1 cellular context compared by ENCODE assay signal in genomic region chr19:38046254-38047047, GRCh38.
TF ChIP-seq lines count a peak whose summit lies in the region.

No MANE protein-coding gene starts in this region.

TF ChIP-seq in GM23338, 12 proteins besides CTCF, POLR2A, EP300 and RAD21 (continued from another document):
- TF ChIP-seq, protein P1, sequence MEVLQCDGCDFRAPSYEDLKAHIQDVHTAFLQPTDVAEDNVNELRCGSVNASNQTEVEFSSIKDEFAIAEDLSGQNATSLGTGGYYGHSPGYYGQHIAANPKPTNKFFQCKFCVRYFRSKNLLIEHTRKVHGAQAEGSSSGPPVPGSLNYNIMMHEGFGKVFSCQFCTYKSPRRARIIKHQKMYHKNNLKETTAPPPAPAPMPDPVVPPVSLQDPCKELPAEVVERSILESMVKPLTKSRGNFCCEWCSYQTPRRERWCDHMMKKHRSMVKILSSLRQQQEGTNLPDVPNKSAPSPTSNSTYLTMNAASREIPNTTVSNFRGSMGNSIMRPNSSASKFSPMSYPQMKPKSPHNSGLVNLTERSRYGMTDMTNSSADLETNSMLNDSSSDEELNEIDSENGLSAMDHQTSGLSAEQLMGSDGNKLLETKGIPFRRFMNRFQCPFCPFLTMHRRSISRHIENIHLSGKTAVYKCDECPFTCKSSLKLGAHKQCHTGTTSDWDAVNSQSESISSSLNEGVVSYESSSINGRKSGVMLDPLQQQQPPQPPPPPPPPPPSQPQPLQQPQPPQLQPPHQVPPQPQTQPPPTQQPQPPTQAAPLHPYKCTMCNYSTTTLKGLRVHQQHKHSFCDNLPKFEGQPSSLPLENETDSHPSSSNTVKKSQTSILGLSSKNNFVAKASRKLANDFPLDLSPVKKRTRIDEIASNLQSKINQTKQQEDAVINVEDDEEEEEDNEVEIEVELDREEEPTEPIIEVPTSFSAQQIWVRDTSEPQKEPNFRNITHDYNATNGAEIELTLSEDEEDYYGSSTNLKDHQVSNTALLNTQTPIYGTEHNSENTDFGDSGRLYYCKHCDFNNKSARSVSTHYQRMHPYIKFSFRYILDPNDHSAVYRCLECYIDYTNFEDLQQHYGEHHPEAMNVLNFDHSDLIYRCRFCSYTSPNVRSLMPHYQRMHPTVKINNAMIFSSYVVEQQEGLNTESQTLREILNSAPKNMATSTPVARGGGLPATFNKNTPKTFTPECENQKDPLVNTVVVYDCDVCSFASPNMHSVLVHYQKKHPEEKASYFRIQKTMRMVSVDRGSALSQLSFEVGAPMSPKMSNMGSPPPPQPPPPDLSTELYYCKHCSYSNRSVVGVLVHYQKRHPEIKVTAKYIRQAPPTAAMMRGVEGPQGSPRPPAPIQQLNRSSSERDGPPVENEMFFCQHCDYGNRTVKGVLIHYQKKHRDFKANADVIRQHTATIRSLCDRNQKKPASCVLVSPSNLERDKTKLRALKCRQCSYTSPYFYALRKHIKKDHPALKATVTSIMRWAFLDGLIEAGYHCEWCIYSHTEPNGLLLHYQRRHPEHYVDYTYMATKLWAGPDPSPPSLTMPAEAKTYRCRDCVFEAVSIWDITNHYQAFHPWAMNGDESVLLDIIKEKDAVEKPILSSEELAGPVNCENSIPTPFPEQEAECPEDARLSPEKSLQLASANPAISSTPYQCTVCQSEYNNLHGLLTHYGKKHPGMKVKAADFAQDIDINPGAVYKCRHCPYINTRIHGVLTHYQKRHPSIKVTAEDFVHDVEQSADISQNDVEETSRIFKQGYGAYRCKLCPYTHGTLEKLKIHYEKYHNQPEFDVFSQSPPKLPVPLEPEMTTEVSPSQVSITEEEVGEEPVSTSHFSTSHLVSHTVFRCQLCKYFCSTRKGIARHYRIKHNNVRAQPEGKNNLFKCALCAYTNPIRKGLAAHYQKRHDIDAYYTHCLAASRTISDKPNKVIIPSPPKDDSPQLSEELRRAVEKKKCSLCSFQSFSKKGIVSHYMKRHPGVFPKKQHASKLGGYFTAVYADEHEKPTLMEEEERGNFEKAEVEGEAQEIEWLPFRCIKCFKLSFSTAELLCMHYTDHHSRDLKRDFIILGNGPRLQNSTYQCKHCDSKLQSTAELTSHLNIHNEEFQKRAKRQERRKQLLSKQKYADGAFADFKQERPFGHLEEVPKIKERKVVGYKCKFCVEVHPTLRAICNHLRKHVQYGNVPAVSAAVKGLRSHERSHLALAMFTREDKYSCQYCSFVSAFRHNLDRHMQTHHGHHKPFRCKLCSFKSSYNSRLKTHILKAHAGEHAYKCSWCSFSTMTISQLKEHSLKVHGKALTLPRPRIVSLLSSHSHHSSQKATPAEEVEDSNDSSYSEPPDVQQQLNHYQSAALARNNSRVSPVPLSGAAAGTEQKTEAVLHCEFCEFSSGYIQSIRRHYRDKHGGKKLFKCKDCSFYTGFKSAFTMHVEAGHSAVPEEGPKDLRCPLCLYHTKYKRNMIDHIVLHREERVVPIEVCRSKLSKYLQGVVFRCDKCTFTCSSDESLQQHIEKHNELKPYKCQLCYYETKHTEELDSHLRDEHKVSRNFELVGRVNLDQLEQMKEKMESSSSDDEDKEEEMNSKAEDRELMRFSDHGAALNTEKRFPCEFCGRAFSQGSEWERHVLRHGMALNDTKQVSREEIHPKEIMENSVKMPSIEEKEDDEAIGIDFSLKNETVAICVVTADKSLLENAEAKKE (CRISPR knock-in tag; IDR thresholded peaks at IDR 0.05): no peak
- TF ChIP-seq, protein P2, sequence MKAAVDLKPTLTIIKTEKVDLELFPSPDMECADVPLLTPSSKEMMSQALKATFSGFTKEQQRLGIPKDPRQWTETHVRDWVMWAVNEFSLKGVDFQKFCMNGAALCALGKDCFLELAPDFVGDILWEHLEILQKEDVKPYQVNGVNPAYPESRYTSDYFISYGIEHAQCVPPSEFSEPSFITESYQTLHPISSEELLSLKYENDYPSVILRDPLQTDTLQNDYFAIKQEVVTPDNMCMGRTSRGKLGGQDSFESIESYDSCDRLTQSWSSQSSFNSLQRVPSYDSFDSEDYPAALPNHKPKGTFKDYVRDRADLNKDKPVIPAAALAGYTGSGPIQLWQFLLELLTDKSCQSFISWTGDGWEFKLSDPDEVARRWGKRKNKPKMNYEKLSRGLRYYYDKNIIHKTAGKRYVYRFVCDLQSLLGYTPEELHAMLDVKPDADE (IDR thresholded peaks at IDR 0.05): no peak
- no peak for TF ChIP-seq EZH2 (IDR thresholded peaks at IDR 0.05; ENCODE audit: low read depth, unreplicated experiment)
